ENCODE assay signal across 23 cellular contexts in the genomic region with DNA sequence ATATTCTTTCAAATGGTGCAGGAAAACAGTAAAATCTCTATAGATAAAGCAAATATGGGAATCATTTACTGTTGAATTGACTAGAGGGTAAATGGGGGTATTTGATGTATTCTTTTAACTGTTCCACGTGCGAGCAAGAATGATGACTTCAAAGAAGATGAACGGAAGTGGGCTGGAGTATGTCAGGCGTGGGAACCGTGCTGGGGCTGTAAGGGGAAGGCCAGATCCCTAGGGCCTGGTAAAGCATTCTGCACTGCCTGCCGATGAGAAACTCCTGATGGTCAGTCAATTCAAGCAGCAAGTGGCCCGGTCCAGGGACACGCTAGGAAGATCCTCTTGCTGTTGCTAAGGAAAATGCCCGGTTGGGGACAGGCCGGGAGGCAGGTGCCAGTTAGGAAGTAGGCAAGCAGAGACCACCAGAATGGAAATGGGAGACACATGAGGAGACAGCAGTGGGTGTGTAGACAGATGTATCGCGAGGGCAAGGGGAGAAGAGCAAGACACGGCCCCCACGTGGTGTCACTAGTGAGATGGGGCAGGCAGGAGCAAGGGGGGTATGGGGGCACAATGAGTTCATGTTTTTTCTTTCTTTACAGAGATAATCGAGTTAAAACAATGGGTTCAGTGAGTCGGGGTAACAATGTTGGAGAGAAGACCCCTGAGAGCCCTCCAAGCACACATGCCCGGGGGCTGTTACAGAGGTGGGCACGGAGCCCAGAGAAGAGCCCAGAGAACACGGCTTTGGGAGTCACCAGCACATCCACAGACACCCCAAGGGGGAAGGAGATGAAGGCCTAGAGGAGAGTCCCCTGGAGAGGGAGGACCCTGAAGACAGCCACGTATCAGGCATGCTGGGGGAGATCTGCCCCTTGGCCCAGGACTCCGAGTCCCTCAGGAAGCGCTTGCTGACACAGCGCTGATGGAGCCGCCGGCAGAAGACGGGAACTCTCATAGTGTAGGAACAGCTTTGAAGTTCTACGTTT. TPM values are rescaled to one million over a fixed set of nuclear protein-coding genes. Genes with fewer than 3 reads are reported as not detected.
DNase-seq lines count a peak whose midpoint lies in the region; ATAC-seq and TF ChIP-seq lines count a peak whose summit lies in the region.
"Had no signal": no experiment of that assay in that cellular context is flagged by ENCODE, and none has a peak within 500 bp of the region (broad histone marks: within the 10 kb centered on the region; RNA-seq: fewer than 3 reads in every experiment).

No MANE protein-coding gene starts in this region.

- peaks cover 14% of the 10 kb centered on the region for H3K4me1 ChIP-seq in CD4-positive, alpha-beta memory T cell (ENCODE audit: insufficient read depth, low read length)
- H3K4me1 ChIP-seq in lower lobe of right lung = no peaks in the 10 kb centered on the region
- H3K4me1 ChIP-seq: body of pancreas had no signal

- intact Hi-C loops in activated CD4-positive, alpha-beta T cell treated with anti-CD3 and anti-CD28 coated beads for 36 hours (cut with DNase I, micrococcal nuclease) = no loop called here
- intact Hi-C loops in CD4-positive, alpha-beta memory T cell (cut with micrococcal nuclease) = no loop called here
- intact Hi-C loops in lower lobe of right lung (cut with DNase I) = no loop called here

- peaks cover 51% of the 10 kb centered on the region for H3K36me3 ChIP-seq in CD4-positive, alpha-beta memory T cell (ENCODE audit: insufficient read depth, low read length)
- H3K36me3 ChIP-seq in lower lobe of right lung = peaks cover 83% of the 10 kb centered on the region

- no peak for DNase-seq in activated CD4-positive, alpha-beta T cell treated with anti-CD3 and anti-CD28 coated beads for 36 hours
- no peak for DNase-seq in activated CD4-positive, alpha-beta T cell treated with anti-CD3 and anti-CD28 coated beads for 48 hours
- DNase-seq in CD4-positive, alpha-beta memory T cell = peak in 2 of 5 donors; percentile 4 to 12
- DNase-seq in Jurkat, Clone E6-1 (ENCODE audit: low read depth, low spot score) = peak; percentile 91
- DNase-seq in lower lobe of right lung (no peak), Ammon's horn (ENCODE audit: low spot score) (no peak), UCSD-AML1 (lab: John Stamatoyannopoulos, UW; ENCODE audit: unreplicated experiment) (no peak), DMS 273 treated with DMSO at 0.1 percent for 48 hours (lab: John Stamatoyannopoulos, UW) (no peak)
- DNase-seq: activated T-cell treated with anti-CD3 and anti-CD28 coated beads, Interleukin-2, amount 50 U/mL, for 4 hours; body of pancreas; COR-L47; effector memory CD4-positive, alpha-beta T cell; H7; kidney; NCI-H1417 treated with DMSO at 0.1 percent for 48 hours; NCI-H510A treated with DMSO at 0.1 percent for 48 hours; upper lobe of left lung had no signal

- H3K4me3 ChIP-seq in CD4-positive, alpha-beta memory T cell (ENCODE audit: low read length in 2 of 2) = no peak overlapping the region
- H3K4me3 ChIP-seq in Jurkat, Clone E6-1 (ENCODE audit: low read length) = 0 out of 2 replicates have a peak overlapping the region, but pooled peaks have one; percentile 20
- H3K4me3 ChIP-seq in lower lobe of right lung = no peak overlapping the region
- H3K4me3 ChIP-seq: body of pancreas, upper lobe of left lung had no signal

- H3K27me3 Mint-ChIP-seq in activated CD4-positive, alpha-beta T cell treated with anti-CD3 and anti-CD28 coated beads for 36 hours = no peaks in the 10 kb centered on the region
- no peaks in the 10 kb centered on the region for H3K27me3 Mint-ChIP-seq in CD4-positive, alpha-beta memory T cell

- no peak overlapping the region for H3K4me3 Mint-ChIP-seq in activated CD4-positive, alpha-beta T cell treated with anti-CD3 and anti-CD28 coated beads for 36 hours
- H3K4me3 Mint-ChIP-seq in CD4-positive, alpha-beta memory T cell = peak overlapping the region in 1 of 8 donors; percentile 37
- H3K4me3 Mint-ChIP-seq: activated T-cell treated with anti-CD3 and anti-CD28 coated beads, Interleukin-2, amount 50 U/mL, for 4 hours; T-helper 2 cell treated with Interferon-gamma antibody and Interleukin-4, amounts not matched to agents 5 μg/mL and 100 μg/mL, for 36 hours; WTC11 had no signal

- H3K9me3 Mint-ChIP-seq in activated CD4-positive, alpha-beta T cell treated with anti-CD3 and anti-CD28 coated beads for 36 hours (ENCODE audit: low read depth) = no peaks in the 10 kb centered on the region
- H3K9me3 Mint-ChIP-seq in CD4-positive, alpha-beta memory T cell = no peaks in the 10 kb centered on the region
- H3K9me3 Mint-ChIP-seq: activated T-cell treated with anti-CD3 and anti-CD28 coated beads, Interleukin-2, amount 50 U/mL, for 4 hours; T-helper 2 cell treated with Interferon-gamma antibody and Interleukin-4, amounts not matched to agents 5 μg/mL and 100 μg/mL, for 36 hours; WTC11 had no signal

- H3K27ac ChIP-seq in CD4-positive, alpha-beta memory T cell (ENCODE audit: low read depth, low read length) = no peak overlapping the region
- peak overlapping the region; percentile 13 for H3K27ac ChIP-seq in lower lobe of right lung
- H3K27ac ChIP-seq: 22Rv1, body of pancreas, RWPE1 had no signal

- CTCF ChIA-PET in activated CD4-positive, alpha-beta T cell treated with anti-CD3 and anti-CD28 coated beads for 36 hours (lab: Charles Lee) = interaction anchor here (0.9 kb wide), 1 partner anchor 52 kb away, joined by 3 read pairs; no protein-coding TSS in a partner anchor
- CTCF ChIA-PET in CD4-positive, alpha-beta memory T cell (lab: Charles Lee; ENCODE audit: partially characterized antibody) = no interaction called here

- H3K27me3 ChIP-seq in CD4-positive, alpha-beta memory T cell (ENCODE audit: insufficient read depth, low read length) = no peaks in the 10 kb centered on the region
- no peaks in the 10 kb centered on the region for H3K27me3 ChIP-seq in lower lobe of right lung (ENCODE audit: low read depth)
- H3K27me3 ChIP-seq: body of pancreas, upper lobe of left lung had no signal

- ATAC-seq in activated CD4-positive, alpha-beta T cell treated with anti-CD3 and anti-CD28 coated beads for 36 hours = no peak
- ATAC-seq in lower lobe of right lung = no peak
- ATAC-seq: activated T-cell treated with anti-CD3 and anti-CD28 coated beads, Interleukin-2, amount 50 U/mL, for 4 hours; body of pancreas; SK-N-SH treated with all-trans-retinoic acid at 6 μM for 48 hours; WTC11 had no signal

- TF ChIP-seq CTCF in lower lobe of right lung (IDR thresholded peaks at IDR 0.05) = no peak

- peaks cover 61% of the 10 kb centered on the region for H3K36me3 Mint-ChIP-seq in activated CD4-positive, alpha-beta T cell treated with anti-CD3 and anti-CD28 coated beads for 36 hours (ENCODE audit: low read depth)
- H3K36me3 Mint-ChIP-seq in CD4-positive, alpha-beta memory T cell = peaks cover 68 to 91% of the 10 kb centered on the region in 2 donors

- H3K4me1 Mint-ChIP-seq in activated CD4-positive, alpha-beta T cell treated with anti-CD3 and anti-CD28 coated beads for 36 hours = peaks cover 51% of the 10 kb centered on the region
- peaks cover 11 to 38% (median 24%) of the 10 kb centered on the region in 4 donors for H3K4me1 Mint-ChIP-seq in CD4-positive, alpha-beta memory T cell

- H3K9me3 ChIP-seq in CD4-positive, alpha-beta memory T cell (ENCODE audit: control insufficient read depth in 1 of 2, low read length in 2 of 2) = no peaks in the 10 kb centered on the region
- no peaks in the 10 kb centered on the region for H3K9me3 ChIP-seq in lower lobe of right lung
- H3K9me3 ChIP-seq: body of pancreas, upper lobe of left lung had no signal

- peak overlapping the region; percentile 40 for H3K27ac Mint-ChIP-seq in activated CD4-positive, alpha-beta T cell treated with anti-CD3 and anti-CD28 coated beads for 36 hours
- H3K27ac Mint-ChIP-seq in CD4-positive, alpha-beta memory T cell = peak overlapping the region in 5 of 7 donors; percentile 20 to 68 (median 43)
- H3K27ac Mint-ChIP-seq: T-helper 2 cell treated with Interferon-gamma antibody and Interleukin-4, amounts not matched to agents 5 μg/mL and 100 μg/mL, for 36 hours had no signal

- POLR2A ChIA-PET in activated CD4-positive, alpha-beta T cell treated with anti-CD3 and anti-CD28 coated beads for 36 hours (lab: Charles Lee) = no interaction called here
- POLR2A ChIA-PET in CD4-positive, alpha-beta memory T cell (lab: Charles Lee; ENCODE audit: partially characterized antibody) = no interaction called here

RNA-seq across cellular contexts. Expression of gene FBXO21, which starts 37.2 kb away (rescaled TPM):
- 10 to 100 TPM; 22.8 to 28.2 TPM for total RNA-seq in activated CD4-positive, alpha-beta T cell treated with anti-CD3 and anti-CD28 coated beads for 36 hours
- 10 to 100 TPM; 41.9 to 47.8 TPM for total RNA-seq in CD4-positive, alpha-beta memory T cell
- 10 to 100 TPM; 52.0 to 61.4 TPM for polyA plus RNA-seq in CD4-positive, alpha-beta memory T cell
- 20.2 TPM for polyA plus RNA-seq in Jurkat, Clone E6-1 (2012; ENCODE audit: insufficient read depth, insufficient read length)
- 35.4 TPM for total RNA-seq in lower lobe of right lung

RNA-seq across cellular contexts. Expression of gene TESC, which starts 53.9 kb away (rescaled TPM):
- 10 to 100 TPM; 28.9 to 30.2 TPM for total RNA-seq in activated CD4-positive, alpha-beta T cell treated with anti-CD3 and anti-CD28 coated beads for 36 hours
- 1 to 10 TPM in 1 of 2 experiments, under 1 TPM in 1; 0.96 to 1.6 TPM for total RNA-seq in CD4-positive, alpha-beta memory T cell
- 1 to 10 TPM; 6.6 to 9.6 TPM for polyA plus RNA-seq in CD4-positive, alpha-beta memory T cell
- 65.8 TPM for polyA plus RNA-seq in Jurkat, Clone E6-1 (2012; ENCODE audit: insufficient read depth, insufficient read length)
- total RNA-seq in lower lobe of right lung = 7.3 TPM
- total RNA-seq: M059J had no signal
